1 cellular context compared by ENCODE assay signal in the genomic region with DNA sequence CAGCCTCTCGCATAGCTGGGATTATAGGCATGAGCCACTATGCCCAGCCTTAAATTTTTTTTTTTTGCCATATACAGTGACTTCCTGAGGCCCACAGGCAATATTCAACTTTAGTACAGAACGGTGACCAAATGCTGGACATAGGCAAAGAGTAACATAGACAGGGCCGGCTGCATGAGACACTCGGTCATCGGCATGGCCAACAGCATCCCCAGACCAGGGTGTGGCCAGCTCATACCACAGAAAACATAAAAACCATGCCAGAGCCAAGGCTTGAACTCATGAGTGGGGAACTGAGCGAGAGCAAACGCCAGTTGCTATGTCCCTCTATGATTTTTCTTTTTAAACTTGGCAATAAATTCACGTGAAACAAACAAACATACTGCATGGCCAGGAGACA.
TF ChIP-seq lines count a peak whose summit lies in the region.

No MANE protein-coding gene starts in this region.

TF ChIP-seq in H1, 55 proteins besides CTCF, POLR2A, EP300 and RAD21:
- TF ChIP-seq SP1 (IDR thresholded peaks at IDR 0.05; ENCODE audit: low read depth, low read length) = no peak
- no peak for TF ChIP-seq TCF12 (IDR thresholded peaks at IDR 0.05; ENCODE audit: low read depth, low read length)
- no peak for TF ChIP-seq CREB1 (IDR thresholded peaks at IDR 0.05)
- no peak for TF ChIP-seq HDAC2 (IDR thresholded peaks at IDR 0.05; ENCODE audit: borderline replicate concordance in 1 of 2, low read depth in 2 of 2, low read length in 2 of 2)
- no peak for TF ChIP-seq GTF2F1 (IDR thresholded peaks at IDR 0.05; ENCODE audit: borderline replicate concordance, low read depth, low read length)
- TF ChIP-seq JUN (IDR thresholded peaks at IDR 0.05; ENCODE audit: low read depth, low read length) = no peak
- TF ChIP-seq BCL11A (IDR thresholded peaks at IDR 0.05; ENCODE audit: low read depth in 2 of 2, low read length in 2 of 2) = no peak
- no peak for TF ChIP-seq CHD1 (IDR thresholded peaks at IDR 0.05; ENCODE audit: low read depth, low read length)
- no peak for TF ChIP-seq FOSL1 (IDR thresholded peaks at IDR 0.05; ENCODE audit: insufficient read depth, low read depth, low read length)
- TF ChIP-seq SUZ12 (IDR thresholded peaks at IDR 0.05; ENCODE audit: low read length) = no peak
- TF ChIP-seq, protein P1, sequence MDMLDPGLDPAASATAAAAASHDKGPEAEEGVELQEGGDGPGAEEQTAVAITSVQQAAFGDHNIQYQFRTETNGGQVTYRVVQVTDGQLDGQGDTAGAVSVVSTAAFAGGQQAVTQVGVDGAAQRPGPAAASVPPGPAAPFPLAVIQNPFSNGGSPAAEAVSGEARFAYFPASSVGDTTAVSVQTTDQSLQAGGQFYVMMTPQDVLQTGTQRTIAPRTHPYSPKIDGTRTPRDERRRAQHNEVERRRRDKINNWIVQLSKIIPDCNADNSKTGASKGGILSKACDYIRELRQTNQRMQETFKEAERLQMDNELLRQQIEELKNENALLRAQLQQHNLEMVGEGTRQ (IDR thresholded peaks at IDR 0.05; ENCODE audit: low read length) = no peak
- TF ChIP-seq RFX5 (IDR thresholded peaks at IDR 0.05; ENCODE audit: borderline replicate concordance, low read depth, low read length) = no peak
- no peak for TF ChIP-seq SP4 (IDR thresholded peaks at IDR 0.05; ENCODE audit: low read length)
TF ChIP-seq in H1: peak in this region for 0.
